In genomic region chr6:549901-550300, GRCh38 we compare ENCODE assay signal across 14 cellular contexts.
"Had no signal": no experiment of that assay in that cellular context is flagged by ENCODE, and none has a peak within 500 bp of the region (broad histone marks: within the 10 kb centered on the region; RNA-seq: fewer than 3 reads in every experiment).

No MANE protein-coding gene starts in this region.

- FAIRE-seq: endometrium had no signal

- H3K27me3 Mint-ChIP-seq: activated naive CD8-positive, alpha-beta T cell treated with anti-CD3 and anti-CD28 coated beads, Interleukin-2, amount 10 ng/mL, durations not matched to agents 7 days and 5 days; naive B cell; stimulated activated memory B cell treated with anti-CD40 and anti-IgM and Interleukin-4, amounts not matched to agents 10 μg/mL and 1 μg/mL and 100 μg/mL, for 72 hours had no signal

- H3K27me3 ChIP-seq: ascending aorta, esophagus muscularis mucosa, foreskin keratinocyte, heart left ventricle, neutrophil had no signal

- H3K27ac Mint-ChIP-seq: activated naive CD8-positive, alpha-beta T cell treated with anti-CD3 and anti-CD28 coated beads, Interleukin-2, amount 10 ng/mL, durations not matched to agents 7 days and 5 days; naive B cell; stimulated activated memory B cell treated with anti-CD40 and anti-IgM and Interleukin-4, amounts not matched to agents 10 μg/mL and 1 μg/mL and 100 μg/mL, for 72 hours had no signal

- ATAC-seq: foreskin keratinocyte; heart left ventricle; left colon; stimulated activated memory B cell treated with anti-CD40 and anti-IgM and Interleukin-4, amounts not matched to agents 10 μg/mL and 1 μg/mL and 100 μg/mL, for 72 hours had no signal

- H3K4me3 Mint-ChIP-seq: activated naive CD8-positive, alpha-beta T cell treated with anti-CD3 and anti-CD28 coated beads, Interleukin-2, amount 10 ng/mL, durations not matched to agents 7 days and 5 days; naive B cell; stimulated activated memory B cell treated with anti-CD40 and anti-IgM and Interleukin-4, amounts not matched to agents 10 μg/mL and 1 μg/mL and 100 μg/mL, for 72 hours had no signal

- DNase-seq: activated naive CD8-positive, alpha-beta T cell treated with anti-CD3 and anti-CD28 coated beads, Interleukin-2, amount 10 ng/mL, durations not matched to agents 7 days and 5 days; foreskin keratinocyte; heart left ventricle; left colon; naive B cell; retina; substantia nigra; trophoblast cell; WERI-Rb-1 had no signal

- H3K4me1 ChIP-seq: ascending aorta, esophagus muscularis mucosa, heart left ventricle had no signal

- H3K4me3 ChIP-seq: ascending aorta, esophagus muscularis mucosa, heart left ventricle had no signal

- H3K27ac ChIP-seq: ascending aorta, esophagus muscularis mucosa, foreskin keratinocyte, heart left ventricle, neutrophil, WERI-Rb-1 had no signal

- H3K4me1 Mint-ChIP-seq: naive B cell had no signal

- H3K9me3 ChIP-seq: ascending aorta, esophagus muscularis mucosa, heart left ventricle, neutrophil had no signal

- H3K9me3 Mint-ChIP-seq: activated naive CD8-positive, alpha-beta T cell treated with anti-CD3 and anti-CD28 coated beads, Interleukin-2, amount 10 ng/mL, durations not matched to agents 7 days and 5 days; naive B cell; stimulated activated memory B cell treated with anti-CD40 and anti-IgM and Interleukin-4, amounts not matched to agents 10 μg/mL and 1 μg/mL and 100 μg/mL, for 72 hours had no signal
